ENCODE assay signal across 8 cellular contexts in genomic region chr7:127588019-127588696, GRCh38. TPM values are rescaled to one million over a fixed set of nuclear protein-coding genes. Genes with fewer than 3 reads are reported as not detected.
DNase-seq lines count a peak whose midpoint lies in the region; ATAC-seq, FAIRE-seq and TF ChIP-seq lines count a peak whose summit lies in the region.

TSS of gene ARF5 (plus strand) at chr7:127588411. CDS start at chr7:127588499, 88 bp downstream.

- in situ Hi-C loops in GM13976 (cut with MboI; ENCODE audit: low sequenced_read_pairs, unreplicated experiment), result no loop called here

- peaks cover 2% of the 10 kb centered on the region for H3K36me3 Mint-ChIP-seq in T-helper 17 cell (ENCODE audit: low read depth)

- no peaks in the 10 kb centered on the region for H3K9me3 ChIP-seq in T-helper 17 cell (ENCODE audit: control insufficient read depth, low read length, poor library complexity, severe bottlenecking)

- no peak for FAIRE-seq in urothelium cell line (lab: Jason Lieb, UNC)

- H3K27me3 Mint-ChIP-seq in T-helper 17 cell, result no peaks in the 10 kb centered on the region

- TF ChIP-seq CTCF in GM13976 (IDR thresholded peaks at IDR 0.05; ENCODE audit: borderline replicate concordance, control extremely low read depth, extremely low read depth, insufficient read depth, missing control alignments), result no peak

- ATAC-seq in HG02763 (IDR thresholded peaks at IDR 0.05; ENCODE audit: unreplicated experiment) (peak; percentile 75), T-helper 17 cell (peak; percentile 84), left ventricle myocardium superior (peak; percentile 94)

- peak within 1 kb of the TSS; percentile 99 for H3K4me3 Mint-ChIP-seq in T-helper 17 cell

- DNase-seq in GM13976 (ENCODE audit: low spot score), result peak; percentile 98
- DNase-seq in NCI-H1436 (lab: John Stamatoyannopoulos, UW), result peak; percentile 75
- peak; percentile 89 to 92 (median 89) for DNase-seq in T-helper 17 cell
- DNase-seq in amygdala (lab: John Stamatoyannopoulos, UW), result peak; percentile 3 to 93 (median 80)
- DNase-seq in left ventricle myocardium superior, result peak; percentile 95
- peak; percentile 20 for DNase-seq in pulmonary artery endothelial cell (ENCODE audit: low read depth, low spot score)
- DNase-seq in urothelium cell line (ENCODE audit: low spot score), result peak; percentile 91

- peak within 1 kb of the TSS; percentile 96 for H3K27ac Mint-ChIP-seq in T-helper 17 cell

- H3K4me1 Mint-ChIP-seq in T-helper 17 cell, result peaks cover 33% of the 10 kb centered on the region

- intact Hi-C loops in left ventricle myocardium superior (cut with micrococcal nuclease), result no loop called here

RNA-seq across cellular contexts. Expression of gene ARF5, which starts in this region (rescaled TPM):
- total RNA-seq in T-helper 17 cell, result 100 to 1,000 TPM in 1 of 2 donors, 10 to 100 TPM in 1; 95.5 to 105 TPM
- total RNA-seq in left ventricle myocardium superior, result 85.4 TPM
- 122 and 215 TPM in 2 replicates for total RNA-seq in pulmonary artery endothelial cell

Comparison
In these comparisons a context has a peak if more than half of its experiments do, and no peak if none do; other contexts are left out.
1. Peak in every context shown above with its lines: DNase-seq and ATAC-seq.
2. DNase-seq: peak in every context shown above with its lines; median percentile 98 in GM13976; 95 in left ventricle myocardium superior; 91 in urothelium cell line; 89 in T-helper 17 cell; 80 in amygdala; 75 in NCI-H1436; 20 in pulmonary artery endothelial cell.